In genomic region chr15:94235041-94235440, GRCh38 we compare ENCODE assay signal across 17 cellular contexts.
"Had no signal": no experiment of that assay in that cellular context is flagged by ENCODE, and none has a peak within 500 bp of the region (broad histone marks: within the 10 kb centered on the region; RNA-seq: fewer than 3 reads in every experiment).

No MANE protein-coding gene starts in this region.

- H3K27me3 ChIP-seq: pancreas, right lobe of liver had no signal

- H3K27me3 Mint-ChIP-seq: activated naive CD8-positive, alpha-beta T cell treated with anti-CD3 and anti-CD28 coated beads, Interleukin-2, amount 10 ng/mL, durations not matched to agents 7 days and 5 days; stimulated activated naive B cell treated with anti-CD40 and anti-IgM and Interleukin-4, amounts not matched to agents 10 μg/mL and 1 μg/mL and 100 μg/mL, for 72 hours had no signal

- DNase-seq: activated CD4-positive, alpha-beta T cell treated with anti-CD3 and anti-CD28 coated beads, Interleukin-2, amount 50 U/mL, for 1 hour; activated CD8-positive, alpha-beta memory T cell treated with anti-CD3 and anti-CD28 coated beads, Interleukin-2, amount 50 U/mL, for 4 hours; activated naive CD8-positive, alpha-beta T cell treated with anti-CD3 and anti-CD28 coated beads, Interleukin-2, amount 10 ng/mL, durations not matched to agents 7 days and 5 days; anterior cingulate cortex; caudate nucleus; kidney; pancreas; right lobe of liver; small intestine; stimulated activated naive B cell treated with anti-CD40 and anti-IgM and Interleukin-4, amounts not matched to agents 10 μg/mL and 1 μg/mL and 100 μg/mL, for 72 hours; T-helper 1 cell; T-helper 9 cell had no signal

- H3K27ac ChIP-seq: pancreas, right lobe of liver, thoracic aorta had no signal

- H3K27ac Mint-ChIP-seq: activated naive CD8-positive, alpha-beta T cell treated with anti-CD3 and anti-CD28 coated beads, Interleukin-2, amount 10 ng/mL, durations not matched to agents 7 days and 5 days; brain had no signal

- H3K9me3 Mint-ChIP-seq: activated naive CD8-positive, alpha-beta T cell treated with anti-CD3 and anti-CD28 coated beads, Interleukin-2, amount 10 ng/mL, durations not matched to agents 7 days and 5 days; brain; stimulated activated naive B cell treated with anti-CD40 and anti-IgM and Interleukin-4, amounts not matched to agents 10 μg/mL and 1 μg/mL and 100 μg/mL, for 72 hours had no signal

- H3K4me3 Mint-ChIP-seq: brain had no signal

- H3K4me3 ChIP-seq: lung, pancreas, right lobe of liver, thoracic aorta had no signal

- H3K9me3 ChIP-seq: pancreas, right lobe of liver, thoracic aorta had no signal

- H3K36me3 Mint-ChIP-seq: brain had no signal

- ATAC-seq: left lobe of liver; pancreas; right lobe of liver; SK-N-SH treated with all-trans-retinoic acid at 6 μM for 48 hours; stimulated activated naive B cell treated with anti-CD40 and anti-IgM and Interleukin-4, amounts not matched to agents 10 μg/mL and 1 μg/mL and 100 μg/mL, for 72 hours had no signal

- H3K36me3 ChIP-seq: pancreas, right lobe of liver, thoracic aorta had no signal
